16 cellular contexts compared by ENCODE assay signal in the genomic region with DNA sequence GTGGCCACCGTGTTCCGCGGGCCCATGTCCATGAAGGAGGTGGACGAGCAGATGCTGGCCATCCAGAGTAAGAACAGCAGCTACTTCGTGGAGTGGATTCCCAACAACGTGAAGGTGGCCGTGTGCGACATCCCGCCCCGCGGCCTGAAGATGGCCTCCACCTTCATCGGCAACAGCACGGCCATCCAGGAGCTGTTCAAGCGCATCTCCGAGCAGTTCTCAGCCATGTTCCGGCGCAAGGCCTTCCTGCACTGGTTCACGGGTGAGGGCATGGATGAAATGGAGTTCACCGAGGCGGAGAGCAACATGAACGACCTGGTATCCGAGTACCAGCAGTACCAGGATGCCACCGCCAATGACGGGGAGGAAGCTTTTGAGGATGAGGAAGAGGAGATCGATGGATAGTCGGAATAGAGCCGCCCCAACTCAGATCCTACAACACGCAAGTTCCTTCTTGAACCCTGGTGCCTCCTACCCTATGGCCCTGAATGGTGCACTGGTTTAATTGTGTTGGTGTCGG. TPM values are rescaled to one million over a fixed set of nuclear protein-coding genes. Genes with fewer than 3 reads are reported as not detected.
DNase-seq lines count a peak whose midpoint lies in the region; ATAC-seq and TF ChIP-seq lines count a peak whose summit lies in the region.
"Had no signal": no experiment of that assay in that cellular context is flagged by ENCODE, and none has a peak within 500 bp of the region (broad histone marks: within the 10 kb centered on the region; RNA-seq: fewer than 3 reads in every experiment).

No MANE protein-coding gene starts in this region.

- H3K27ac ChIP-seq in Panc1 (ENCODE audit: low read length) (no peak overlapping the region), suprapubic skin (no peak overlapping the region)
- H3K27ac ChIP-seq: BLaER1 had no signal

- in situ Hi-C loops in Panc1 (cut with HindIII; ENCODE audit: low pct_unique_long_range_greater_than_20kb, low sequenced_read_pairs) = no loop called here

- 97% methylated on average over 26 of the region's 29 CpGs for WGBS in suprapubic skin

- peaks cover 6% of the 10 kb centered on the region for H3K9me3 Mint-ChIP-seq in glutamatergic neuron (ENCODE audit: unreplicated experiment)
- H3K9me3 Mint-ChIP-seq: CD8-positive, alpha-beta T cell had no signal

- peaks cover 10% of the 10 kb centered on the region for H3K4me1 Mint-ChIP-seq in glutamatergic neuron (ENCODE audit: low read depth, unreplicated experiment)

- POLR2A ChIA-PET in Panc1 (lab: Charles Lee) = no interaction called here

- H3K36me3 ChIP-seq in Panc1 (ENCODE audit: control insufficient read depth, insufficient read depth, low read length) (peaks cover 19% of the 10 kb centered on the region), suprapubic skin (peaks cover 83% of the 10 kb centered on the region)

- H3K4me3 ChIP-seq in Panc1 (ENCODE audit: low read depth in 2 of 2, low read length in 2 of 2) (no peak overlapping the region), suprapubic skin (no peak overlapping the region)
- H3K4me3 ChIP-seq: BLaER1, GM23248, MG63 had no signal

- TSS peak; percentile 80 for BruUV-seq in Panc1 (replicated peaks; lab: Mats Ljungman, UMichigan)

- H3K27me3 ChIP-seq in Panc1 (ENCODE audit: control insufficient read depth, insufficient read depth, low read length) (no peaks in the 10 kb centered on the region), suprapubic skin (no peaks in the 10 kb centered on the region)
- H3K27me3 ChIP-seq: BLaER1, MG63 had no signal

- H3K36me3 Mint-ChIP-seq in glutamatergic neuron (ENCODE audit: unreplicated experiment) = peaks cover 4% of the 10 kb centered on the region

- DNase-seq in Right ventricle myocardium inferior (ENCODE audit: missing footprints) (peak; percentile 16), left cardiac atrium (no peak), Panc1 (ENCODE audit: low read depth, low spot score) (no peak), glutamatergic neuron (no peak), suprapubic skin (ENCODE audit: low spot score in 2 of 2) (peak; percentile 58 to 72), DMS79 treated with DMSO at 0.1 percent for 48 hours (lab: John Stamatoyannopoulos, UW) (no peak), NCI-H526 (lab: John Stamatoyannopoulos, UW) (no peak)
- DNase-seq: CD8-positive, alpha-beta T cell; DND-41; GM23248; MG63; NCI-H1092 treated with DMSO at 0.1 percent for 48 hours; NCI-H524; SIG-M5 had no signal

- intact Hi-C loops in Right ventricle myocardium inferior (cut with DNase I) = no loop called here
- intact Hi-C loops in left cardiac atrium (cut with DNase I) = loop anchor here in 1 of 2 donors (10.0 kb wide), 1 partner anchor 49 kb away; a partner anchor contains a TSS
- intact Hi-C loops in Panc1 (cut with micrococcal nuclease; ENCODE audit: unreplicated experiment) = no loop called here

- no peak for TF ChIP-seq EP300 in suprapubic skin (IDR thresholded peaks at IDR 0.05)

- H3K9me3 ChIP-seq in Panc1 (ENCODE audit: control insufficient read depth, insufficient read depth, low read depth, low read length) (no peaks in the 10 kb centered on the region), suprapubic skin (no peaks in the 10 kb centered on the region)
- H3K9me3 ChIP-seq: BLaER1, MG63 had no signal

- H3K27me3 Mint-ChIP-seq in glutamatergic neuron (ENCODE audit: unreplicated experiment) = peaks cover 2% of the 10 kb centered on the region

- CTCF ChIA-PET in Panc1 (lab: Charles Lee) = no interaction called here

- no peak for ATAC-seq in Right ventricle myocardium inferior
- ATAC-seq in left cardiac atrium = no peak
- no peak for ATAC-seq in Panc1
- ATAC-seq in GM19395 (IDR thresholded peaks at IDR 0.05; ENCODE audit: unreplicated experiment) = no peak
- ATAC-seq: CD8-positive, alpha-beta T cell had no signal

- no peak for TF ChIP-seq CTCF in Panc1 (IDR thresholded peaks at IDR 0.05)
- no peak for TF ChIP-seq CTCF in glutamatergic neuron (IDR thresholded peaks at IDR 0.05; ENCODE audit: partially characterized antibody, unreplicated experiment)
- TF ChIP-seq CTCF in suprapubic skin (IDR thresholded peaks at IDR 0.05) = no peak

- no peak for TF ChIP-seq POLR2A in suprapubic skin (IDR thresholded peaks at IDR 0.05)

- no peak overlapping the region for H3K4me3 Mint-ChIP-seq in glutamatergic neuron (ENCODE audit: unreplicated experiment)
- H3K4me3 Mint-ChIP-seq: CD8-positive, alpha-beta T cell had no signal

- H3K27ac Mint-ChIP-seq in glutamatergic neuron (ENCODE audit: unreplicated experiment) = peak overlapping the region; percentile 17
- H3K27ac Mint-ChIP-seq: CD8-positive, alpha-beta T cell had no signal

- H3K4me1 ChIP-seq in Panc1 (ENCODE audit: control insufficient read depth, insufficient read depth, low read length) (no peaks in the 10 kb centered on the region; the same call in 1 of the 2 replicates), suprapubic skin (peaks cover 16% of the 10 kb centered on the region)

RNA-seq across cellular contexts. Expression of a gene that starts 17.7 kb away (rescaled TPM):
- total RNA-seq in Right ventricle myocardium inferior (132 TPM), left cardiac atrium (100 to 1,000 TPM; 211 to 254 TPM), Panc1 (2021; ENCODE audit: unreplicated experiment) (125 TPM), glutamatergic neuron (ENCODE audit: unreplicated experiment) (35.6 TPM), suprapubic skin (100 to 1,000 TPM; 211 to 298 (median 220) TPM)
- polyA plus RNA-seq in Panc1 (2012; ENCODE audit: insufficient read length) = 310 TPM

RNA-seq across cellular contexts. Expression of a gene that starts 51.2 kb away (rescaled TPM):
- total RNA-seq in Right ventricle myocardium inferior = 140 TPM
- 10 to 100 TPM; 62.5 to 92.2 TPM for total RNA-seq in left cardiac atrium
- total RNA-seq in Panc1 (2021; ENCODE audit: unreplicated experiment) = 58.0 TPM
- polyA plus RNA-seq in Panc1 (2012; ENCODE audit: insufficient read length) = 32.6 TPM
- total RNA-seq in glutamatergic neuron (ENCODE audit: unreplicated experiment) = 46.7 TPM
- 10 to 100 TPM; 53.0 to 62.8 (median 57.9) TPM for total RNA-seq in suprapubic skin

Comparison
In these comparisons a context has a peak if more than half of its experiments do, and no peak if none do; other contexts are left out.
1. DNase-seq: peak in Right ventricle myocardium inferior (single experiment) and suprapubic skin (2 of 2); none in left cardiac atrium (single experiment), Panc1 (single experiment), glutamatergic neuron (single experiment), DMS79 treated with DMSO at 0.1 percent for 48 hours (single experiment) and NCI-H526 (0 of 2).